In the genomic region with DNA sequence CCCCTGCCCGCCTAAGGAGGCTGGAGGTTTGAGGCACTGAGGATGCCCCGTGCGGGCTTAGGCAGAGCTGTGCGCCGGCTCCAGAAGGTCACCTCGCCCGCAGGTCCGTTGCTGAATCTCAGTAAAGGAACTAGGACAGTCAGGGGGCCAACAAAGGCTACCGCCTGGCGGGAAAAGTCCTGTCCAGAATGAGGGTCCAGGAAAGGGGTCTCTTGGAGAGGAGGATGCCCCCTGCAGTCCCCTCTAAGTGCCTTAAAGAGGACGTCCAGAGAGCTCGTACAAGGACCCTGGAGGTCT, we compare ENCODE assay signal across 19 cellular contexts. TPM values are rescaled to one million over a fixed set of nuclear protein-coding genes. Genes with fewer than 3 reads are reported as not detected.
DNase-seq lines count a peak whose midpoint lies in the region; ATAC-seq and TF ChIP-seq lines count a peak whose summit lies in the region.
"Had no signal": no experiment of that assay in that cellular context is flagged by ENCODE, and none has a peak within 500 bp of the region (broad histone marks: within the 10 kb centered on the region; RNA-seq: fewer than 3 reads in every experiment).

No MANE protein-coding gene starts in this region.

- DNase-seq in Calu3: no peak
- no peak for DNase-seq in NT2/D1 (ENCODE audit: low read depth, low spot score)
- DNase-seq in head of caudate nucleus: no peak
- no peak for DNase-seq in activated T-cell treated with anti-CD3 and anti-CD28 coated beads, Interleukin-2, amount 50 U/mL, for 72 hours
- no peak for DNase-seq in hippocampal formation (lab: John Stamatoyannopoulos, UW)
- DNase-seq in endothelial cell (ENCODE audit: low spot score): no peak
- DNase-seq: activated CD4-positive, alpha-beta T cell treated with anti-CD3 and anti-CD28 coated beads for 1 hour; activated naive CD4-positive, alpha-beta T cell treated with anti-CD3 and anti-CD28 coated beads, Interleukin-2, amount 50 U/mL, for 16 hours; central memory CD4-positive, alpha-beta T cell; DND-41; NCI-H1694 treated with DMSO at 0.1 percent for 48 hours; NCI-H524 treated with DMSO at 0.1 percent for 48 hours; Peyer's patch; stimulated activated CD4-positive, alpha-beta T cell treated with anti-CD3 and anti-CD28 coated beads, Interleukin-12 subunit alpha, Interleukin-12 subunit beta, amount 100 ng/mL, for 4 hours had no signal

- H3K9me3 Mint-ChIP-seq in Calu3 (ENCODE audit: low read depth, unreplicated experiment) (no peaks in the 10 kb centered on the region), endothelial cell (ENCODE audit: unreplicated experiment) (no peaks in the 10 kb centered on the region)
- H3K9me3 Mint-ChIP-seq in activated T-cell treated with anti-CD3 and anti-CD28 coated beads, Interleukin-2, amount 50 U/mL, for 72 hours: no peaks in the 10 kb centered on the region
- H3K9me3 Mint-ChIP-seq: memory B cell had no signal

- H3K4me3 ChIP-seq in NT2/D1 (ENCODE audit: insufficient read length, low read depth) (peak overlapping the region; percentile 42), iPS-11a (ENCODE audit: low read depth, low read length) (peak overlapping the region; percentile 44), neuron (ENCODE audit: low read length) (peak overlapping the region; percentile 29)

- H3K36me3 Mint-ChIP-seq in Calu3 (ENCODE audit: insufficient read depth, unreplicated experiment) (no peaks in the 10 kb centered on the region), endothelial cell (ENCODE audit: low read depth, unreplicated experiment) (no peaks in the 10 kb centered on the region)
- H3K36me3 Mint-ChIP-seq in activated T-cell treated with anti-CD3 and anti-CD28 coated beads, Interleukin-2, amount 50 U/mL, for 72 hours (ENCODE audit: insufficient read depth in 2 of 2): no peaks in the 10 kb centered on the region
- H3K36me3 Mint-ChIP-seq: memory B cell had no signal

- H2AFZ ChIP-seq in neuron (ENCODE audit: low read depth, low read length): no peak overlapping the region

- intact Hi-C loops in Calu3 (cut with micrococcal nuclease; ENCODE audit: unreplicated experiment): no loop called here
- intact Hi-C loops in head of caudate nucleus (cut with DNase I): no loop called here

- CTCF ChIA-PET in Calu3 (lab: Charles Lee): no interaction called here

- TF ChIP-seq CTCF in Calu3 (IDR thresholded peaks at IDR 0.05; ENCODE audit: unreplicated experiment) (no peak), endothelial cell (IDR thresholded peaks at IDR 0.05; ENCODE audit: unreplicated experiment) (no peak)

- no peak for ATAC-seq in activated T-cell treated with anti-CD3 and anti-CD28 coated beads, Interleukin-2, amount 50 U/mL, for 72 hours (replicated peaks in 1 of 2)

- H3K4me1 ChIP-seq in NT2/D1 (ENCODE audit: insufficient read depth, insufficient read length) (peaks cover 23% of the 10 kb centered on the region), neuron (ENCODE audit: insufficient read depth, low read length) (peaks cover 11% of the 10 kb centered on the region)

- H3K9me3 ChIP-seq in NT2/D1 (ENCODE audit: insufficient read depth, low read length): no peaks in the 10 kb centered on the region
- no peaks in the 10 kb centered on the region for H3K9me3 ChIP-seq in neuron (ENCODE audit: low read length)
- H3K9me3 ChIP-seq: Peyer's patch had no signal

- no TSS peak for BruUV-seq in Calu3 (replicated peaks; lab: Mats Ljungman, UMichigan)

- H3K9ac ChIP-seq in NT2/D1 (ENCODE audit: insufficient read length, low read depth): peak overlapping the region; percentile 76

- H3K36me3 ChIP-seq in NT2/D1 (ENCODE audit: insufficient read depth, insufficient read length, low read length) (no peaks in the 10 kb centered on the region), neuron (ENCODE audit: insufficient read depth, low read length) (no peaks in the 10 kb centered on the region)
- H3K36me3 ChIP-seq: Peyer's patch had no signal

- H3K27me3 ChIP-seq in NT2/D1 (ENCODE audit: insufficient read depth, insufficient read length) (peaks cover 34% of the 10 kb centered on the region), neuron (ENCODE audit: insufficient read depth, low read length) (peaks cover 58% of the 10 kb centered on the region)

- H3K27ac Mint-ChIP-seq in Calu3 (ENCODE audit: unreplicated experiment) (no peak overlapping the region), endothelial cell (ENCODE audit: unreplicated experiment) (no peak overlapping the region)
- H3K27ac Mint-ChIP-seq in activated T-cell treated with anti-CD3 and anti-CD28 coated beads, Interleukin-2, amount 50 U/mL, for 72 hours: no peak overlapping the region
- H3K27ac Mint-ChIP-seq: memory B cell had no signal

- H3K4me1 Mint-ChIP-seq in Calu3 (ENCODE audit: low read depth, unreplicated experiment) (no peaks in the 10 kb centered on the region), endothelial cell (ENCODE audit: unreplicated experiment) (peaks cover 27% of the 10 kb centered on the region)
- H3K4me1 Mint-ChIP-seq in activated T-cell treated with anti-CD3 and anti-CD28 coated beads, Interleukin-2, amount 50 U/mL, for 72 hours (ENCODE audit: low read depth): peaks cover 7% of the 10 kb centered on the region

- peak overlapping the region; percentile 17 for H3K4me3 Mint-ChIP-seq in Calu3 (ENCODE audit: low read depth, unreplicated experiment)
- peak overlapping the region in 1 of 2 donors; percentile 64 for H3K4me3 Mint-ChIP-seq in activated T-cell treated with anti-CD3 and anti-CD28 coated beads, Interleukin-2, amount 50 U/mL, for 72 hours
- no peak overlapping the region for H3K4me3 Mint-ChIP-seq in endothelial cell (ENCODE audit: unreplicated experiment)
- H3K4me3 Mint-ChIP-seq: memory B cell had no signal

- H3K27me3 Mint-ChIP-seq in Calu3 (ENCODE audit: unreplicated experiment): peaks cover 100% of the 10 kb centered on the region
- H3K27me3 Mint-ChIP-seq in activated T-cell treated with anti-CD3 and anti-CD28 coated beads, Interleukin-2, amount 50 U/mL, for 72 hours (ENCODE audit: low read depth): peaks cover 71% of the 10 kb centered on the region
- peaks cover 37% of the 10 kb centered on the region for H3K27me3 Mint-ChIP-seq in endothelial cell (ENCODE audit: unreplicated experiment)

RNA-seq across cellular contexts. Expression of gene PVALB, which starts 0.5 kb away (rescaled TPM):
- not detected in 2 replicates for total RNA-seq in Calu3 (2022)
- not detected for total RNA-seq in activated T-cell treated with anti-CD3 and anti-CD28 coated beads, Interleukin-2, amount 50 U/mL, for 72 hours
- not detected for total RNA-seq in endothelial cell (ENCODE audit: unreplicated experiment)
- total RNA-seq: Peyer's patch, posterior vena cava, subcutaneous adipose tissue had no signal

RNA-seq across cellular contexts. Expression of gene IFT27, which starts 40.4 kb away (rescaled TPM):
- total RNA-seq in Calu3 (2022) (41.0 and 47.0 TPM in 2 replicates), endothelial cell (ENCODE audit: unreplicated experiment) (51.1 TPM)
- total RNA-seq in activated T-cell treated with anti-CD3 and anti-CD28 coated beads, Interleukin-2, amount 50 U/mL, for 72 hours: 10 to 100 TPM; 25.8 to 26.3 TPM

RNA-seq across cellular contexts. Expression of gene NCF4, which starts 44.5 kb away (rescaled TPM):
- total RNA-seq in Calu3 (2022) (0.54 TPM in 1 of 2 replicates, not detected in the other), endothelial cell (ENCODE audit: unreplicated experiment) (not detected)
- 10 to 100 TPM in 1 of 2 donors, 1 to 10 TPM in 1; 8.5 to 15.8 TPM for total RNA-seq in activated T-cell treated with anti-CD3 and anti-CD28 coated beads, Interleukin-2, amount 50 U/mL, for 72 hours
